In the genomic region with DNA sequence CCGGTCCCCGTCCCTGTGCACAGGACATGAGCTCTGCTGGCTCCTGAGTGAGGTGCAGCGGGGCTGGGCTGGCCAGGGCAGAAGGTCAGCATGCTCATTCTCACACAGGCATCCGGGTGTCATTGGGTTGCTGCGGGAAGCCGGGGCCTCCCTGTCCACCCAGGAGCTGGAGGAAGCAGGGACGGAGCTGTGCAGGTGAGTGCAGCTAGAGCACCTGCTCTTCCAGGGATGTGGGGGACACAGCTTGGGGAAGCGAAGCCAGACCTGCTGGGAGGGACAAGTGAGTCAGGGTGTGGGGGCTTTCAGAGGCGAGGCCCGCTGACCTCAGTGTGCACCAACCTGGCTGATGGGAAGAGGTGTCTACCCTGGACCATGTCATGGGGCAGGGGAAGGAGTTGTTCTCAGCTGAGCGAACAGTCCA, we compare ENCODE assay signal across 1 cellular context.
TF ChIP-seq lines count a peak whose summit lies in the region.

No MANE protein-coding gene starts in this region.

TF ChIP-seq in H1, 55 proteins besides CTCF, POLR2A, EP300 and RAD21:
- no peak for TF ChIP-seq CHD1 (IDR thresholded peaks at IDR 0.05; ENCODE audit: low read depth, low read length)
TF ChIP-seq in H1: peak in this region for 0.
